In the genomic region with DNA sequence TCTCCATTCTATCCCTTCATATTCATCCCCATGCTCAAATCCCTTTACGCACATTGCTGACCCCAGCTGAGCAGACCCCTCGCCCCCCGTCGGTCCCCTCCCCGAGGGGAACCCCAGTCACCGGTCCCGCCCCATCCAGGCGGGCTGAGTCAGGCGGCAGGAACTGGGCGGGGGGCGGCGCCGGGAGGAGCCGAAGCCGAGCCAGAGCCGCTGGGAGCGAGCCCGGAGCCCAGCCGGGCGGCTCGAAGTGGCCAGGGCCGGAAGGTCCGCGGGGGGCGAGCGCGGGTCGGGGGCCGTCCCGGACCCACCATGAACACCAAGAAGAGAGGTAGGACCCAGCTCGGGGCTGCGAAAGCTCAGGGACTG, we compare ENCODE assay signal across 8 cellular contexts. TPM values are rescaled to one million over a fixed set of nuclear protein-coding genes. Genes with fewer than 3 reads are reported as not detected.
A peak's percentile ranks its signal among the peaks of the same experiment; 100 is the strongest.
DNase-seq lines count a peak whose midpoint lies in the region; ATAC-seq and TF ChIP-seq lines count a peak whose summit lies in the region.

No MANE protein-coding gene starts in this region.

- H3K36me3 Mint-ChIP-seq in CD8-positive, alpha-beta T cell = peaks cover 12% of the 10 kb centered on the region
- H3K36me3 Mint-ChIP-seq in activated CD4-positive, alpha-beta memory T cell treated with anti-CD3 and anti-CD28 coated beads for 36 hours = peaks cover 4% of the 10 kb centered on the region

- peak overlapping the region; percentile 84 for H3K4me3 Mint-ChIP-seq in CD8-positive, alpha-beta T cell
- peak overlapping the region; percentile 76 for H3K4me3 Mint-ChIP-seq in activated CD4-positive, alpha-beta memory T cell treated with anti-CD3 and anti-CD28 coated beads for 36 hours

- TF ChIP-seq POLR2A in testis (IDR thresholded peaks at IDR 0.05) = no peak

- peak overlapping the region; percentile 82 for H3K27ac Mint-ChIP-seq in CD8-positive, alpha-beta T cell
- H3K27ac Mint-ChIP-seq in activated CD4-positive, alpha-beta memory T cell treated with anti-CD3 and anti-CD28 coated beads for 36 hours = peak overlapping the region; percentile 26

- no peaks in the 10 kb centered on the region for H3K36me3 ChIP-seq in CD8-positive, alpha-beta T cell (ENCODE audit: insufficient read depth, low read length)
- H3K36me3 ChIP-seq in endocrine pancreas (ENCODE audit: control insufficient read depth, insufficient read depth, low read length) = no peaks in the 10 kb centered on the region
- H3K36me3 ChIP-seq in testis (ENCODE audit: low read depth, missing control alignments) = no peaks in the 10 kb centered on the region

- H3K9me3 ChIP-seq in CD8-positive, alpha-beta T cell (ENCODE audit: low read length) = no peaks in the 10 kb centered on the region
- no peaks in the 10 kb centered on the region for H3K9me3 ChIP-seq in endocrine pancreas (ENCODE audit: control insufficient read depth, low read length)
- H3K9me3 ChIP-seq in testis = no peaks in the 10 kb centered on the region

- POLR2A ChIA-PET in CD8-positive, alpha-beta T cell (lab: Charles Lee) = interaction anchor here (0.7 to 2.9 kb wide), 10 partner anchors 9 to 467 kb away, joined by 3 to 17 read pairs (median 6); a partner anchor contains a TSS
- POLR2A ChIA-PET in activated CD4-positive, alpha-beta memory T cell treated with anti-CD3 and anti-CD28 coated beads for 36 hours (lab: Charles Lee) = interaction anchor here (0.8 to 2.5 kb wide), 6 partner anchors 10 to 123 kb away, joined by 3 to 15 read pairs (median 6); a partner anchor contains a TSS

- peak overlapping the region; percentile 83 for H3K4me3 ChIP-seq in CD8-positive, alpha-beta T cell (ENCODE audit: low read depth, low read length)
- H3K4me3 ChIP-seq in endocrine pancreas (ENCODE audit: control insufficient read depth, insufficient read depth, low read length) (no peak overlapping the region), testis (peak overlapping the region; percentile 64 to 73)

- peaks cover 17% of the 10 kb centered on the region for H3K4me1 ChIP-seq in CD8-positive, alpha-beta T cell (ENCODE audit: insufficient read depth, low read length)
- H3K4me1 ChIP-seq in endocrine pancreas (ENCODE audit: control insufficient read depth, insufficient read depth, low read length) = no peaks in the 10 kb centered on the region
- peaks cover 54% of the 10 kb centered on the region for H3K4me1 ChIP-seq in testis

- H3K9me3 Mint-ChIP-seq in CD8-positive, alpha-beta T cell = no peaks in the 10 kb centered on the region
- H3K9me3 Mint-ChIP-seq in activated CD4-positive, alpha-beta memory T cell treated with anti-CD3 and anti-CD28 coated beads for 36 hours = no peaks in the 10 kb centered on the region

- CTCF ChIA-PET in CD8-positive, alpha-beta T cell (lab: Charles Lee) = interaction anchor here (0.8 to 9.0 kb wide), 15 partner anchors 9 to 131 kb away, joined by 3 to 123 read pairs (median 5); a partner anchor contains a TSS
- CTCF ChIA-PET in activated CD4-positive, alpha-beta memory T cell treated with anti-CD3 and anti-CD28 coated beads for 36 hours (lab: Charles Lee) = interaction anchor here (0.6 to 10.9 kb wide), 13 partner anchors 10 to 178 kb away, joined by 3 to 106 read pairs (median 4); a partner anchor contains a TSS

- peak overlapping the region; percentile 37 for H3K27ac ChIP-seq in CD8-positive, alpha-beta T cell (ENCODE audit: low read depth, low read length)
- H3K27ac ChIP-seq in testis = peak overlapping the region; percentile 89

- H3K9ac ChIP-seq in endocrine pancreas (ENCODE audit: control insufficient read depth, insufficient read depth, low read length) = peak overlapping the region; percentile 93

- TF ChIP-seq CTCF in CD8-positive, alpha-beta T cell (IDR thresholded peaks at IDR 0.05) = no peak
- TF ChIP-seq CTCF in testis (IDR thresholded peaks at IDR 0.05) = no peak

- peak in 4 of 7 experiments; percentile 38 to 59 (median 54) for DNase-seq in CD8-positive, alpha-beta T cell
- peak; percentile 74 for DNase-seq in activated CD4-positive, alpha-beta memory T cell treated with anti-CD3 and anti-CD28 coated beads for 36 hours
- DNase-seq in mesenteric fat pad (ENCODE audit: low spot score) (peak; percentile 93), testis (peak; percentile 60), NCI-H2081 (lab: John Stamatoyannopoulos, UW) (no peak), NCI-H446 (lab: John Stamatoyannopoulos, UW) (no peak)

- intact Hi-C loops in CD8-positive, alpha-beta T cell (cut with DNase I, micrococcal nuclease) = loop anchor here (1.0 to 5.0 kb wide), 3 partner anchors 16 to 180 kb away; a partner anchor contains a TSS
- intact Hi-C loops in activated CD4-positive, alpha-beta memory T cell treated with anti-CD3 and anti-CD28 coated beads for 36 hours (cut with micrococcal nuclease) = no loop called here
- intact Hi-C loops in testis (cut with DNase I; ENCODE audit: low total_unique reads) = no loop called here

- H3K27me3 Mint-ChIP-seq in CD8-positive, alpha-beta T cell (ENCODE audit: low read depth) = no peaks in the 10 kb centered on the region
- H3K27me3 Mint-ChIP-seq in activated CD4-positive, alpha-beta memory T cell treated with anti-CD3 and anti-CD28 coated beads for 36 hours = no peaks in the 10 kb centered on the region

- ATAC-seq in CD8-positive, alpha-beta T cell = peak; percentile 51
- ATAC-seq in HG03064 (IDR thresholded peaks at IDR 0.05; ENCODE audit: low read depth, unreplicated experiment) = peak; percentile 47

- WGBS in testis, 2 donors = 1 to 2% methylated on average over 12 to 29 of the region's 32 CpGs

- H3K27me3 ChIP-seq in CD8-positive, alpha-beta T cell (ENCODE audit: insufficient read depth, low read length) = no peaks in the 10 kb centered on the region
- H3K27me3 ChIP-seq in endocrine pancreas (ENCODE audit: control insufficient read depth, insufficient read depth, low read length) (no peaks in the 10 kb centered on the region), testis (no peaks in the 10 kb centered on the region)

- peaks cover 33% of the 10 kb centered on the region for H3K4me1 Mint-ChIP-seq in CD8-positive, alpha-beta T cell (ENCODE audit: low read depth)
- peaks cover 15% of the 10 kb centered on the region for H3K4me1 Mint-ChIP-seq in activated CD4-positive, alpha-beta memory T cell treated with anti-CD3 and anti-CD28 coated beads for 36 hours (ENCODE audit: low read depth)

RNA-seq across cellular contexts. Expression of a gene that starts 8.6 kb away (rescaled TPM):
- total RNA-seq in CD8-positive, alpha-beta T cell = 10 to 100 TPM; 17.4 to 23.4 TPM
- 10 to 100 TPM; 33.4 to 37.9 TPM for total RNA-seq in activated CD4-positive, alpha-beta memory T cell treated with anti-CD3 and anti-CD28 coated beads for 36 hours
- total RNA-seq in mesenteric fat pad (107 TPM), testis (100 to 1,000 TPM in 1 of 2 donors, 10 to 100 TPM in 1; 79.4 to 109 TPM)
- 36.1 TPM for polyA plus RNA-seq in testis (ENCODE audit: insufficient read depth, low read depth, low replicate concordance)

RNA-seq across cellular contexts. Expression of a gene that starts 25.1 kb away (rescaled TPM):
- total RNA-seq in CD8-positive, alpha-beta T cell = 10 to 100 TPM; 42.1 to 45.4 TPM
- total RNA-seq in activated CD4-positive, alpha-beta memory T cell treated with anti-CD3 and anti-CD28 coated beads for 36 hours = 10 to 100 TPM; 48.9 to 51.5 TPM
- total RNA-seq in mesenteric fat pad (26.2 TPM), testis (10 to 100 TPM; 45.5 to 47.0 TPM)
- 25.9 TPM for polyA plus RNA-seq in testis (ENCODE audit: insufficient read depth, low read depth, low replicate concordance)

RNA-seq across cellular contexts. Expression of a gene that starts 53.9 kb away (rescaled TPM):
- total RNA-seq in CD8-positive, alpha-beta T cell = not detected
- not detected for total RNA-seq in activated CD4-positive, alpha-beta memory T cell treated with anti-CD3 and anti-CD28 coated beads for 36 hours
- total RNA-seq in mesenteric fat pad (not detected), testis (1 to 10 TPM; 1.2 to 1.7 TPM)
- not detected for polyA plus RNA-seq in testis (ENCODE audit: insufficient read depth, low read depth, low replicate concordance)

RNA-seq across cellular contexts. Expression of a gene that starts 56.3 kb away (rescaled TPM):
- total RNA-seq in CD8-positive, alpha-beta T cell = 10 to 100 TPM; 56.3 to 62.0 TPM
- total RNA-seq in activated CD4-positive, alpha-beta memory T cell treated with anti-CD3 and anti-CD28 coated beads for 36 hours = 10 to 100 TPM; 25.0 to 26.3 TPM
- total RNA-seq in mesenteric fat pad (89.5 TPM), testis (100 to 1,000 TPM in 1 of 2 donors, 10 to 100 TPM in 1; 95.0 to 135 TPM)
- polyA plus RNA-seq in testis (ENCODE audit: insufficient read depth, low read depth, low replicate concordance) = 165 TPM

Comparison
In these comparisons a context has a peak if more than half of its experiments do, and no peak if none do; other contexts are left out.
1. DNase-seq: peak in CD8-positive, alpha-beta T cell (4 of 7), activated CD4-positive, alpha-beta memory T cell treated with anti-CD3 and anti-CD28 coated beads for 36 hours (single experiment), mesenteric fat pad (single experiment) and testis (single experiment); none in NCI-H2081 (0 of 2) and NCI-H446 (0 of 2).
2. intact Hi-C loops: an anchor here in CD8-positive, alpha-beta T cell (1.0 to 5.0 kb wide); none called in activated CD4-positive, alpha-beta memory T cell treated with anti-CD3 and anti-CD28 coated beads for 36 hours and testis.